23 cellular contexts compared by ENCODE assay signal in the genomic region with DNA sequence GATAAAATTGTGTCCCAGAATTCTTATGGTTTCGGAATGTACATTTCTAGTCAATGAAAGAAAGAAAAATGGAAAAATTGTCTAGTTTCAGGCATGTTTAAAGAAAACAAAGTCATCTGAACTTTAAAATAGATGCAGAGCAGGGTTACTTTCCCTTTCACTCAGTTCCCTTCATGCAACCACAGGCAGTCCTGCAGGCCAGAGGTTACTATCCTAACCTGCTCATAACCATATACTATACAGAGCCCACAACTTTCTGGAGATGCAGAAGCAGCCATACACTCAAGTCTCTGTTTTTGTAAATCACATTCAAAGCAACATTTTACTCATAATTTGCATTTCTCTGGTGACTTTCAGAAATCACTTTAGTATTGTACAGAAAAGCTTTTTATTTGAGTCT.
"Had no signal": no experiment of that assay in that cellular context is flagged by ENCODE, and none has a peak within 500 bp of the region (broad histone marks: within the 10 kb centered on the region; RNA-seq: fewer than 3 reads in every experiment).

No MANE protein-coding gene starts in this region.

- H3K27me3 ChIP-seq: brain microvascular endothelial cell, cardiac muscle cell, MG63, SJSA1 had no signal

- H3K4me3 ChIP-seq: cardiac muscle cell, MG63, SJSA1 had no signal

- DNase-seq: activated CD4-positive, alpha-beta memory T cell treated with anti-CD3 and anti-CD28 coated beads for 36 hours; activated CD4-positive, alpha-beta T cell treated with anti-CD3 and anti-CD28 coated beads, Interleukin-2, amount 10 ng/mL, durations not matched to agents 7 days and 5 days; activated CD4-positive, CD25-positive, alpha-beta regulatory T cell; activated CD8-positive, alpha-beta memory T cell treated with anti-CD3 and anti-CD28 coated beads for 24 hours; activated effector memory CD4-positive, alpha-beta T cell treated with anti-CD3 and anti-CD28 coated beads, Interleukin-2, amount 50 U/mL, for 16 hours; activated naive CD4-positive, alpha-beta T cell treated with Interleukin-2 at 50 U/mL for 16 hours; activated T-cell treated with anti-CD3 and anti-CD28 coated beads, Interleukin-2, amount 50 U/mL, for 4 hours; brain microvascular endothelial cell; MG63; NCI-H1105; NCI-H1436; NCI-H187; NCI-H2081; NCI-H510A treated with DMSO at 0.1 percent for 48 hours; NCI-H69; PC-3; SHP77; T-helper 2 cell; T1000 had no signal

- H3K36me3 ChIP-seq: brain microvascular endothelial cell, cardiac muscle cell, MG63, SJSA1 had no signal

- H3K4me1 Mint-ChIP-seq: activated CD4-positive, alpha-beta T cell treated with anti-CD3 and anti-CD28 coated beads, Interleukin-2, amount 10 ng/mL, durations not matched to agents 7 days and 5 days had no signal

- H3K36me3 Mint-ChIP-seq: activated CD4-positive, alpha-beta memory T cell treated with anti-CD3 and anti-CD28 coated beads for 36 hours; activated naive CD4-positive, alpha-beta T cell treated with anti-CD3 and anti-CD28 coated beads, Interleukin-2, amount 50 U/mL, for 72 hours had no signal

- H3K4me1 ChIP-seq: SJSA1 had no signal

- H3K27ac Mint-ChIP-seq: activated CD4-positive, alpha-beta memory T cell treated with anti-CD3 and anti-CD28 coated beads for 36 hours; activated CD4-positive, alpha-beta T cell treated with anti-CD3 and anti-CD28 coated beads, Interleukin-2, amount 10 ng/mL, durations not matched to agents 7 days and 5 days; activated naive CD4-positive, alpha-beta T cell treated with anti-CD3 and anti-CD28 coated beads, Interleukin-2, amount 50 U/mL, for 72 hours had no signal

- H3K9me3 ChIP-seq: MG63, SJSA1 had no signal

- H3K4me3 Mint-ChIP-seq: activated CD4-positive, alpha-beta memory T cell treated with anti-CD3 and anti-CD28 coated beads for 36 hours; activated CD4-positive, alpha-beta T cell treated with anti-CD3 and anti-CD28 coated beads, Interleukin-2, amount 10 ng/mL, durations not matched to agents 7 days and 5 days; activated T-cell treated with anti-CD3 and anti-CD28 coated beads, Interleukin-2, amount 50 U/mL, for 4 hours had no signal

- H3K27ac ChIP-seq: brain microvascular endothelial cell, cardiac muscle cell, SJSA1, VCaP had no signal

- H3K27me3 Mint-ChIP-seq: activated CD4-positive, alpha-beta memory T cell treated with anti-CD3 and anti-CD28 coated beads for 36 hours; activated CD4-positive, alpha-beta T cell treated with anti-CD3 and anti-CD28 coated beads, Interleukin-2, amount 10 ng/mL, durations not matched to agents 7 days and 5 days had no signal

- H3K9me3 Mint-ChIP-seq: activated CD4-positive, alpha-beta T cell treated with anti-CD3 and anti-CD28 coated beads, Interleukin-2, amount 10 ng/mL, durations not matched to agents 7 days and 5 days; activated T-cell treated with anti-CD3 and anti-CD28 coated beads, Interleukin-2, amount 50 U/mL, for 4 hours had no signal
